ENCODE assay signal across 26 cellular contexts in genomic region chr9:82154573-82154972, GRCh38.
"Had no signal": no experiment of that assay in that cellular context is flagged by ENCODE, and none has a peak within 500 bp of the region (broad histone marks: within the 10 kb centered on the region; RNA-seq: fewer than 3 reads in every experiment).

No MANE protein-coding gene starts in this region.

- DNase-seq: activated CD4-positive, alpha-beta T cell treated with anti-CD3 and anti-CD28 coated beads, Interleukin-2, amount 10 ng/mL, durations not matched to agents 24 days and 14 days; activated CD4-positive, alpha-beta T cell treated with anti-CD3 and anti-CD28 coated beads, Interleukin-2, amount 50 U/mL, for 4 hours; activated CD8-positive, alpha-beta T cell treated with anti-CD3 and anti-CD28 coated beads for 36 hours; activated gamma-delta T cell; activated naive CD4-positive, alpha-beta T cell treated with Interleukin-2 at 50 U/mL for 16 hours; activated naive CD8-positive, alpha-beta T cell treated with anti-CD3 and anti-CD28 coated beads, Interleukin-2, amount 10 ng/mL, durations not matched to agents 7 days and 5 days; activated T-cell treated with anti-CD3 and anti-CD28 coated beads, Interleukin-2, amount 50 U/mL, for 1 hour; body of pancreas; NCI-H1105; NCI-H1417 treated with DMSO at 0.1 percent for 48 hours; NCI-H187 treated with DMSO at 0.1 percent for 48 hours; NCI-H2081; NCI-H2171 treated with DMSO at 0.1 percent for 48 hours; NCI-H2227 treated with DMSO at 0.1 percent for 48 hours; NCI-H446 treated with DMSO at 0.1 percent for 48 hours; NCI-H524; NK-92 treated with Interleukin-12 subunit alpha and Interleukin-12 subunit beta, amount 100 ng/mL, for 24 hours; OCI-M1; Right ventricle myocardium superior; SJCRH30 had no signal

- H3K4me1 Mint-ChIP-seq: activated CD4-positive, alpha-beta T cell treated with anti-CD3 and anti-CD28 coated beads, Interleukin-2, amount 10 ng/mL, durations not matched to agents 24 days and 14 days; activated naive CD4-positive, alpha-beta T cell treated with anti-CD3 and anti-CD28 coated beads, Interleukin-2, amount 50 U/mL, for 24 hours; activated naive CD8-positive, alpha-beta T cell treated with anti-CD3 and anti-CD28 coated beads, Interleukin-2, amount 10 ng/mL, durations not matched to agents 7 days and 5 days had no signal

- H3K36me3 Mint-ChIP-seq: activated naive CD4-positive, alpha-beta T cell treated with anti-CD3 and anti-CD28 coated beads, Interleukin-2, amount 50 U/mL, for 24 hours; activated naive CD8-positive, alpha-beta T cell treated with anti-CD3 and anti-CD28 coated beads, Interleukin-2, amount 10 ng/mL, durations not matched to agents 7 days and 5 days had no signal

- H3K27ac ChIP-seq: body of pancreas, breast epithelium, coronary artery, SJCRH30, SK-N-MC had no signal

- H3K36me3 ChIP-seq: breast epithelium, SJCRH30 had no signal

- H3K4me3 ChIP-seq: body of pancreas, breast epithelium, coronary artery, SJCRH30, SK-N-MC had no signal

- H3K9me3 Mint-ChIP-seq: activated CD4-positive, alpha-beta T cell treated with anti-CD3 and anti-CD28 coated beads, Interleukin-2, amount 10 ng/mL, durations not matched to agents 24 days and 14 days; activated naive CD4-positive, alpha-beta T cell treated with anti-CD3 and anti-CD28 coated beads, Interleukin-2, amount 50 U/mL, for 24 hours; T-helper 2 cell treated with Interferon-gamma antibody and Interleukin-4, amounts not matched to agents 5 μg/mL and 100 μg/mL, for 36 hours had no signal

- H3K27ac Mint-ChIP-seq: activated CD4-positive, alpha-beta T cell treated with anti-CD3 and anti-CD28 coated beads, Interleukin-2, amount 10 ng/mL, durations not matched to agents 24 days and 14 days; activated CD8-positive, alpha-beta T cell treated with anti-CD3 and anti-CD28 coated beads for 36 hours; activated naive CD4-positive, alpha-beta T cell treated with anti-CD3 and anti-CD28 coated beads, Interleukin-2, amount 50 U/mL, for 24 hours; activated naive CD8-positive, alpha-beta T cell treated with anti-CD3 and anti-CD28 coated beads, Interleukin-2, amount 10 ng/mL, durations not matched to agents 7 days and 5 days; activated T-helper 2 cell treated with anti-CD3 and anti-CD28 coated beads, Interferon-gamma antibody, Interleukin-2, Interleukin-4, amounts not matched to agents 10 μg/mL and 5 μg/mL and 100 μg/mL, durations not matched to agents 14 hours and 24 hours and 36 hours; T-helper 2 cell treated with Interferon-gamma antibody and Interleukin-4, amounts not matched to agents 5 μg/mL and 100 μg/mL, for 36 hours had no signal

- ATAC-seq: activated CD8-positive, alpha-beta T cell treated with anti-CD3 and anti-CD28 coated beads for 36 hours; body of pancreas had no signal

- H3K27me3 ChIP-seq: body of pancreas, breast epithelium, SJCRH30 had no signal

- H3K4me1 ChIP-seq: body of pancreas, breast epithelium had no signal

- H3K4me3 Mint-ChIP-seq: activated CD4-positive, alpha-beta T cell treated with anti-CD3 and anti-CD28 coated beads, Interleukin-2, amount 10 ng/mL, durations not matched to agents 24 days and 14 days; activated CD8-positive, alpha-beta T cell treated with anti-CD3 and anti-CD28 coated beads for 36 hours; activated naive CD4-positive, alpha-beta T cell treated with anti-CD3 and anti-CD28 coated beads, Interleukin-2, amount 50 U/mL, for 24 hours; activated naive CD8-positive, alpha-beta T cell treated with anti-CD3 and anti-CD28 coated beads, Interleukin-2, amount 10 ng/mL, durations not matched to agents 7 days and 5 days; T-helper 2 cell treated with Interferon-gamma antibody and Interleukin-4, amounts not matched to agents 5 μg/mL and 100 μg/mL, for 36 hours had no signal

- H3K27me3 Mint-ChIP-seq: activated CD4-positive, alpha-beta T cell treated with anti-CD3 and anti-CD28 coated beads, Interleukin-2, amount 10 ng/mL, durations not matched to agents 24 days and 14 days; activated CD8-positive, alpha-beta T cell treated with anti-CD3 and anti-CD28 coated beads for 36 hours; activated naive CD4-positive, alpha-beta T cell treated with anti-CD3 and anti-CD28 coated beads, Interleukin-2, amount 50 U/mL, for 24 hours; activated naive CD8-positive, alpha-beta T cell treated with anti-CD3 and anti-CD28 coated beads, Interleukin-2, amount 10 ng/mL, durations not matched to agents 7 days and 5 days had no signal

- H3K9me3 ChIP-seq: body of pancreas, breast epithelium, SJCRH30 had no signal
